Comparison of ENCODE assay signal across 8 cellular contexts in the genomic region with DNA sequence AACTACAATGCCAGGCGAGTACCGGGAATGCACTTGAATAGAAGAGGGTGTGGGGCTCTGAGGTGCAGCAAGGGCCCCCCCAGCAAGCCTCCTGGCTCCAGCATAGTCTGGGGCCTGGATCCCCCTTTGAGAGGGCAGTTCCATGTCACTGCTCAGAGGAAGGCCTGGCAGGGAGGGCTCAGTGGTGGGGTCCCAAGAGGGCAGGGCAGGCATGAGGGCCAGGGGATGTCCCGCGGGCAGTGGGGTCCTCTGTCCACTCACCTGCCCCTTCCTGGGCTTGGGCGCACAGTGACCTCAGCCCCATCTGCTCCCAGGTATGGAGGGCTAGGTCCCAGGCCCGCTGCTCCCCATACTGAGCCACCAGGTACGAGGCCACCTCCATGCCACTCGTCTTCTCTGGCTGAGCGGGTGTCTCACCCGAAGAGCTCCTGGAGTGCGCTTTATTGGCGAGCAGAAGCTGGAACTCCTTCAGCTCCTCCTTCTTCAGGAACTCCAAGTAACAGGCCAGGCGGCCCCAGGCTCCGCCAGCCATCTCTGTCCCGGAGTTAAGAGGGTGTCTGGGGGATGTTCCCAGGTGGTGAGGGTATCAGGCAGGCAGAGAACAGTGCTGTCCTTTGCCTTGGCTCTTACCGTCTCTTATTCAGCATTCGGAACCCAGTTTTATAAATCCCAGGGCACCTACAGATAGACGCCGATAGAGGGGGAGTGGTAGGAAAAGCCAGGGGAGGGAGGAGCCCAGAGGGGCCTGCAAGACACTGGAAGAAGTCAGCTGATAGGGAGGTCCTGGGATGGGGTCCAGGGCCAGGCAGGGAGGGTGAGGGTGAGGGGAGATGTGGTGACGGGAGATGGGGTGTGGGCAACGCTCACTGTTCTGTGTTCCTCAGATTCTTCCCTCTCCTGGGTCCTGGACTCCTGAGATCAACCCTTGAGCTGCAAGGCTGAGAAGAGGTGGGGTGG. TPM values are rescaled to one million over a fixed set of nuclear protein-coding genes. Genes with fewer than 3 reads are reported as not detected.
DNase-seq lines count a peak whose midpoint lies in the region; ATAC-seq, FAIRE-seq and TF ChIP-seq lines count a peak whose summit lies in the region.

No MANE protein-coding gene starts in this region.

- FAIRE-seq in keratinocyte (lab: Jason Lieb, UNC): peak; percentile 51

- peaks cover 33% of the 10 kb centered on the region for H3K36me3 ChIP-seq in CD4-positive, CD25-positive, alpha-beta regulatory T cell (ENCODE audit: control insufficient read depth, insufficient read depth, low read length)
- H3K36me3 ChIP-seq in keratinocyte (ENCODE audit: control insufficient read depth in 2 of 2, extremely low read depth in 1 of 2, insufficient read depth in 2 of 2, low read length in 2 of 2) (peaks cover 9 to 22% of the 10 kb centered on the region in 2 experiments), transverse colon (no peaks in the 10 kb centered on the region), BE2C (no peaks in the 10 kb centered on the region)

- H3K9ac ChIP-seq in keratinocyte (ENCODE audit: control insufficient read depth, extremely low read depth, insufficient read depth, low read length): peak overlapping the region; percentile 85

- no peaks in the 10 kb centered on the region for H3K9me3 ChIP-seq in CD4-positive, CD25-positive, alpha-beta regulatory T cell (ENCODE audit: control insufficient read depth in 2 of 2, low read length in 2 of 2)
- H3K9me3 ChIP-seq in keratinocyte (ENCODE audit: control insufficient read depth, low read depth, low read length) (no peaks in the 10 kb centered on the region), transverse colon (no peaks in the 10 kb centered on the region), BE2C (no peaks in the 10 kb centered on the region)

- peak overlapping the region; percentile 93 for H3K4me3 ChIP-seq in CD4-positive, CD25-positive, alpha-beta regulatory T cell (ENCODE audit: low read depth, low read length)
- H3K4me3 ChIP-seq in HFF-Myc (replicated peaks; ENCODE audit: low read depth, low read length): peak overlapping the region; percentile 36
- peak overlapping the region; percentile 70 to 77 (median 76) for H3K4me3 ChIP-seq in keratinocyte (ENCODE audit: control insufficient read depth in 2 of 3, extremely low read depth in 1 of 3, insufficient read depth in 2 of 3, low read depth in 1 of 3, low read length in 3 of 3)
- peak overlapping the region; percentile 0 to 54 (median 35) for H3K4me3 ChIP-seq in transverse colon
- no peak overlapping the region for H3K4me3 ChIP-seq in BE2C (ENCODE audit: low read depth, low read length)

- dilution Hi-C loops in keratinocyte (cut with MboI; ENCODE audit: extremely low pct_ligation_motif_present, low sequenced_read_pairs): no loop called here

- H3K4me1 Mint-ChIP-seq in CD4-positive, CD25-positive, alpha-beta regulatory T cell: peaks cover 13 to 78% (median 58%) of the 10 kb centered on the region in 4 donors
- H3K4me1 Mint-ChIP-seq in activated T-helper 2 cell treated with anti-CD3 and anti-CD28 coated beads, Interferon-gamma antibody, Interleukin-2, Interleukin-4, amounts not matched to agents 10 μg/mL and 5 μg/mL and 100 μg/mL, durations not matched to agents 14 hours and 24 hours and 36 hours (ENCODE audit: low read depth): peaks cover 57% of the 10 kb centered on the region

- whole genome bisulfite sequencing in transverse colon (ENCODE audit: low coverage in 1 of 2), 2 donors: 74 to 81% methylated on average over 4 to 21 of the region's 21 CpGs

- H3K27ac Mint-ChIP-seq in CD4-positive, CD25-positive, alpha-beta regulatory T cell: peak overlapping the region; percentile 99 to 100 (median 99)
- peak overlapping the region; percentile 93 for H3K27ac Mint-ChIP-seq in activated T-helper 2 cell treated with anti-CD3 and anti-CD28 coated beads, Interferon-gamma antibody, Interleukin-2, Interleukin-4, amounts not matched to agents 10 μg/mL and 5 μg/mL and 100 μg/mL, durations not matched to agents 14 hours and 24 hours and 36 hours

- no peaks in the 10 kb centered on the region for H3K27me3 Mint-ChIP-seq in CD4-positive, CD25-positive, alpha-beta regulatory T cell
- peaks cover under 1% of the 10 kb centered on the region for H3K27me3 Mint-ChIP-seq in activated T-helper 2 cell treated with anti-CD3 and anti-CD28 coated beads, Interferon-gamma antibody, Interleukin-2, Interleukin-4, amounts not matched to agents 10 μg/mL and 5 μg/mL and 100 μg/mL, durations not matched to agents 14 hours and 24 hours and 36 hours (ENCODE audit: low read depth)

- no peaks in the 10 kb centered on the region for H4K20me1 ChIP-seq in keratinocyte (ENCODE audit: control insufficient read depth, extremely low read depth, insufficient read depth, low read length)

- H3K27ac ChIP-seq in CD4-positive, CD25-positive, alpha-beta regulatory T cell (ENCODE audit: insufficient read depth, low read length, poor library complexity, severe bottlenecking): peak overlapping the region; percentile 86
- peak overlapping the region; percentile 85 for H3K27ac ChIP-seq in keratinocyte (ENCODE audit: control insufficient read depth, insufficient read depth, low read length)
- peak overlapping the region; percentile 80 to 84 (median 82) for H3K27ac ChIP-seq in transverse colon

- no peaks in the 10 kb centered on the region for H3K27me3 ChIP-seq in CD4-positive, CD25-positive, alpha-beta regulatory T cell (ENCODE audit: control insufficient read depth, insufficient read depth, low read length)
- H3K27me3 ChIP-seq in keratinocyte (ENCODE audit: control insufficient read depth, extremely low read depth, insufficient read depth, low read length) (no peaks in the 10 kb centered on the region), transverse colon (no peaks in the 10 kb centered on the region), BE2C (no peaks in the 10 kb centered on the region)

- no peak for TF ChIP-seq POLR2A in transverse colon (IDR thresholded peaks at IDR 0.05)

- ATAC-seq in CD4-positive, CD25-positive, alpha-beta regulatory T cell (ENCODE audit: low read depth in 2 of 2): peak in 1 of 2 donors; percentile 2

- peak overlapping the region; percentile 91 for H3K4me2 ChIP-seq in keratinocyte (ENCODE audit: control insufficient read depth, extremely low read depth, insufficient read depth, low read depth, low read length)

- H3K9me1 ChIP-seq in keratinocyte (ENCODE audit: control insufficient read depth, extremely low read depth, insufficient read depth, low read length): peaks cover 3% of the 10 kb centered on the region

- no peak for DNase-seq in CD4-positive, CD25-positive, alpha-beta regulatory T cell
- DNase-seq in HFF-Myc (ENCODE audit: extremely low read depth, low read depth) (no peak), keratinocyte (ENCODE audit: low read depth, low spot score) (no peak), transverse colon (no peak), BE2C (no peak), HT-29 (ENCODE audit: low spot score) (no peak)
- no peak for DNase-seq in activated T-helper 2 cell treated with anti-CD3 and anti-CD28 coated beads, Interferon-gamma antibody, Interleukin-2, Interleukin-4, amounts not matched to agents 10 μg/mL and 5 μg/mL and 100 μg/mL, durations not matched to agents 14 hours and 24 hours and 36 hours (ENCODE audit: low spot score)
- no peak for DNase-seq in effector CD4-positive, alpha-beta T cell

- peaks cover 55% of the 10 kb centered on the region for H3K4me1 ChIP-seq in CD4-positive, CD25-positive, alpha-beta regulatory T cell (ENCODE audit: control insufficient read depth, insufficient read depth, low read length, poor library complexity, severe bottlenecking)
- peaks cover 32% of the 10 kb centered on the region for H3K4me1 ChIP-seq in keratinocyte (ENCODE audit: control insufficient read depth, extremely low read depth, insufficient read depth, low read length)
- H3K4me1 ChIP-seq in transverse colon: peaks cover 6 to 28% (median 7%) of the 10 kb centered on the region in 4 donors
- H3K4me1 ChIP-seq in BE2C: no peaks in the 10 kb centered on the region

- peak overlapping the region; percentile 44 for H2AFZ ChIP-seq in keratinocyte (ENCODE audit: control insufficient read depth, low read length)

- peaks cover 0 to 2% (median 0%) of the 10 kb centered on the region in 7 donors for H3K9me3 Mint-ChIP-seq in CD4-positive, CD25-positive, alpha-beta regulatory T cell
- H3K9me3 Mint-ChIP-seq in activated T-helper 2 cell treated with anti-CD3 and anti-CD28 coated beads, Interferon-gamma antibody, Interleukin-2, Interleukin-4, amounts not matched to agents 10 μg/mL and 5 μg/mL and 100 μg/mL, durations not matched to agents 14 hours and 24 hours and 36 hours: no peaks in the 10 kb centered on the region

- TF ChIP-seq CTCF in HFF-Myc (IDR thresholded peaks at IDR 0.05; ENCODE audit: low read depth, low read length, missing control alignments): no peak
- peak in 1 of 3 experiments; percentile 27 for TF ChIP-seq CTCF in keratinocyte (optimal IDR thresholded peaks at IDR 0.05 in 1 of 3, IDR thresholded peaks at IDR 0.05 in 1 of 3, conservative IDR thresholded peaks at IDR 0.05 in 1 of 3; ENCODE audit: extremely low read depth in 1 of 3, insufficient read depth in 2 of 3, low read length in 3 of 3)
- TF ChIP-seq CTCF in transverse colon (IDR thresholded peaks at IDR 0.05): no peak
- no peak for TF ChIP-seq CTCF in BE2C (IDR thresholded peaks at IDR 0.05; ENCODE audit: low read depth, low read length)

- intact Hi-C loops in activated T-helper 2 cell treated with anti-CD3 and anti-CD28 coated beads, Interferon-gamma antibody, Interleukin-2, Interleukin-4, amounts not matched to agents 10 μg/mL and 5 μg/mL and 100 μg/mL, durations not matched to agents 14 hours and 24 hours and 36 hours (cut with micrococcal nuclease): loop anchor here (10.0 kb wide), 2 partner anchors 99 to 1061 kb away; a partner anchor contains a TSS
- intact Hi-C loops in transverse colon (cut with DNase I; ENCODE audit: low total_unique reads): no loop called here

- in situ Hi-C loops in transverse colon (cut with MboI; ENCODE audit: low pct_ligation_motif_present in 1 of 4, low pct_unique_long_range_greater_than_20kb in 1 of 4, low sequenced_read_pairs in 3 of 4): loop anchor here in 2 of 4 donors (10.0 to 25.0 kb wide), 3 partner anchors 121 to 851 kb away; a partner anchor contains a TSS

- H3K36me3 Mint-ChIP-seq in CD4-positive, CD25-positive, alpha-beta regulatory T cell: peaks cover 38% of the 10 kb centered on the region
- H3K36me3 Mint-ChIP-seq in activated T-helper 2 cell treated with anti-CD3 and anti-CD28 coated beads, Interferon-gamma antibody, Interleukin-2, Interleukin-4, amounts not matched to agents 10 μg/mL and 5 μg/mL and 100 μg/mL, durations not matched to agents 14 hours and 24 hours and 36 hours (ENCODE audit: low read depth): peaks cover 44% of the 10 kb centered on the region

- H3K79me2 ChIP-seq in keratinocyte (ENCODE audit: control insufficient read depth, insufficient read depth, low read length): peaks cover 10% of the 10 kb centered on the region

- TF ChIP-seq EP300 in transverse colon (IDR thresholded peaks at IDR 0.05; ENCODE audit: low read depth): no peak

- peak overlapping the region; percentile 96 to 100 (median 98) for H3K4me3 Mint-ChIP-seq in CD4-positive, CD25-positive, alpha-beta regulatory T cell
- H3K4me3 Mint-ChIP-seq in activated T-helper 2 cell treated with anti-CD3 and anti-CD28 coated beads, Interferon-gamma antibody, Interleukin-2, Interleukin-4, amounts not matched to agents 10 μg/mL and 5 μg/mL and 100 μg/mL, durations not matched to agents 14 hours and 24 hours and 36 hours (ENCODE audit: low read depth): peak overlapping the region; percentile 89

RNA-seq across cellular contexts. Expression of a gene that starts 0.6 kb away (rescaled TPM):
- total RNA-seq in CD4-positive, CD25-positive, alpha-beta regulatory T cell: 279 TPM
- polyA plus RNA-seq in CD4-positive, CD25-positive, alpha-beta regulatory T cell: 10 to 100 TPM; 25.5 to 33.2 (median 30.7) TPM
- total RNA-seq in activated T-helper 2 cell treated with anti-CD3 and anti-CD28 coated beads, Interferon-gamma antibody, Interleukin-2, Interleukin-4, amounts not matched to agents 10 μg/mL and 5 μg/mL and 100 μg/mL, durations not matched to agents 14 hours and 24 hours and 36 hours: 26.3 and 26.9 TPM in 2 replicates
- polyA plus RNA-seq in keratinocyte: 20.1 to 31.5 TPM (median 22.1 TPM) in 3 replicates
- polyA plus RNA-seq in keratinocyte (2011; ENCODE audit: low read depth): 15.7 TPM
- 11.9 and 12.5 TPM in 2 replicates for polyA plus RNA-seq in keratinocyte (2011; cell fraction: cytosol; rRNA removed)
- 114 and 137 TPM in 2 replicates for polyA plus RNA-seq in keratinocyte (2011; cell fraction: nucleus; rRNA removed)
- polyA plus RNA-seq in keratinocyte (2012; ENCODE audit: low replicate concordance): 21.2 and 28.3 TPM in 2 replicates
- polyA minus RNA-seq in keratinocyte: 27.9 to 31.2 TPM (median 30.7 TPM) in 3 replicates
- polyA minus RNA-seq in keratinocyte (2011; cell fraction: cytosol; rRNA and poly(A)+ RNA removed): 11.7 TPM
- polyA minus RNA-seq in keratinocyte (2011; cell fraction: nucleus; rRNA and poly(A)+ RNA removed): 47.2 and 64.7 TPM in 2 replicates
- total RNA-seq in transverse colon: 10 to 100 TPM in 3 of 4 donors, 1 to 10 TPM in 1; 7.6 to 21.8 (median 13.7) TPM
- 10.7 TPM for polyA plus RNA-seq in BE2C (2012; ENCODE audit: insufficient read depth, insufficient read length, low read depth)
- total RNA-seq in HT-29 (2014; rRNA removed; shearing (Covaris generic)): 0.05 TPM in 1 of 2 replicates, not detected in the other

Comparison
In these comparisons a context has a peak if more than half of its experiments do, and no peak if none do; other contexts are left out.
1. RNA of a gene that starts 0.6 kb away (total RNA-seq): 279 TPM in CD4-positive, CD25-positive, alpha-beta regulatory T cell (single experiment); 26.3 to 26.9 TPM in activated T-helper 2 cell treated with anti-CD3 and anti-CD28 coated beads, Interferon-gamma antibody, Interleukin-2, Interleukin-4, amounts not matched to agents 10 μg/mL and 5 μg/mL and 100 μg/mL, durations not matched to agents 14 hours and 24 hours and 36 hours, 7.6 to 21.8 TPM in transverse colon and 0.05 TPM in HT-29; every median in the first group is over 10 times any median in the second.
2. Peak in every context shown above with its lines, with median percentiles within 50 percentile points of each other: H3K27ac ChIP-seq.